9 cellular contexts compared by ENCODE assay signal in genomic region chr10:13788320-13788600, GRCh38.
DNase-seq lines count a peak whose midpoint lies in the region; ATAC-seq and TF ChIP-seq lines count a peak whose summit lies in the region.
"Had no signal": no experiment of that assay in that cellular context is flagged by ENCODE, and none has a peak within 500 bp of the region (broad histone marks: within the 10 kb centered on the region; RNA-seq: fewer than 3 reads in every experiment).

No MANE protein-coding gene starts in this region.

- intact Hi-C loops in transverse colon (cut with DNase I; ENCODE audit: low total_unique reads) (loop anchor here (5.0 kb wide), 1 partner anchor 304 kb away; no protein-coding TSS in a partner anchor), A673 (cut with micrococcal nuclease; ENCODE audit: unreplicated experiment) (loop anchor here (5.0 kb wide), 3 partner anchors 304 to 689 kb away; no protein-coding TSS in a partner anchor)

- no peak for DNase-seq in activated naive CD4-positive, alpha-beta T cell (lab: John Stamatoyannopoulos, UW)
- DNase-seq in activated naive CD8-positive, alpha-beta T cell treated with anti-CD3 and anti-CD28 coated beads, Interleukin-2, amount 10 ng/mL, durations not matched to agents 7 days and 5 days = no peak
- DNase-seq in mesendoderm = no peak
- no peak for DNase-seq in transverse colon
- DNase-seq in A673 (ENCODE audit: low spot score) = no peak
- DNase-seq in germinal center (ENCODE audit: low spot score) = no peak
- DNase-seq: NCI-H1417 treated with DMSO at 0.1 percent for 48 hours had no signal

- POLR2A ChIA-PET in activated naive CD8-positive, alpha-beta T cell treated with anti-CD3 and anti-CD28 coated beads, Interleukin-2, amount 10 ng/mL, durations not matched to agents 7 days and 5 days (lab: Charles Lee) = interaction anchor here (2.9 kb wide), 1 partner anchor 397 kb away, joined by 21 read pairs; no protein-coding TSS in a partner anchor
- POLR2A ChIA-PET in A673 (lab: Charles Lee; ENCODE audit: low non-redundant PET) = no interaction called here

- no CpG with 5 or more reads among the region's 5 CpGs for WGBS in mesendoderm (ENCODE audit: extremely low coverage, insufficient coverage, low lambda C conversion rate)
- WGBS in transverse colon (ENCODE audit: low coverage in 1 of 2), 2 donors = 73 to 82% methylated on average over 4 to 5 of the region's 5 CpGs

- H2BK15ac ChIP-seq in mesendoderm (replicated peaks; ENCODE audit: low read depth) = no peak overlapping the region

- no peak for TF ChIP-seq CTCF in transverse colon (IDR thresholded peaks at IDR 0.05)
- TF ChIP-seq CTCF in A673 (conservative IDR thresholded peaks at IDR 0.05; ENCODE audit: low read depth, low read length) = no peak

- H3K36me3 Mint-ChIP-seq in activated naive CD4-positive, alpha-beta T cell treated with anti-CD3 and anti-CD28 coated beads, Interleukin-2, amount 50 U/mL, for 24 hours = no peaks in the 10 kb centered on the region
- H3K36me3 Mint-ChIP-seq in activated naive CD8-positive, alpha-beta T cell treated with anti-CD3 and anti-CD28 coated beads, Interleukin-2, amount 10 ng/mL, durations not matched to agents 7 days and 5 days = no peaks in the 10 kb centered on the region

- no TSS peak for BruUV-seq in A673 (replicated peaks; lab: Mats Ljungman, UMichigan)

- H3K79me2 ChIP-seq in mesendoderm (ENCODE audit: control insufficient read depth, insufficient read depth, low read length) = no peaks in the 10 kb centered on the region

- H3K4ac ChIP-seq in mesendoderm (ENCODE audit: low read depth, low read length) = peak overlapping the region; percentile 38

- peak overlapping the region; percentile 86 for H3K56ac ChIP-seq in mesendoderm (ENCODE audit: low read length)

- peaks cover 3% of the 10 kb centered on the region for H3K36me3 ChIP-seq in mesendoderm (ENCODE audit: control insufficient read depth, insufficient read depth, low read length)
- H3K36me3 ChIP-seq in transverse colon = no peaks in the 10 kb centered on the region
- H3K36me3 ChIP-seq in A673 (ENCODE audit: insufficient read depth, low read length, poor library complexity, severe bottlenecking) = no peaks in the 10 kb centered on the region

- peak overlapping the region; percentile 48 for H2AK5ac ChIP-seq in mesendoderm (ENCODE audit: low read length)

- no peak for TF ChIP-seq POLR2A in transverse colon (IDR thresholded peaks at IDR 0.05)

- CTCF ChIA-PET in A673 (lab: Charles Lee) = no interaction called here

- no peak overlapping the region for H4K8ac ChIP-seq in mesendoderm (ENCODE audit: low read depth, low read length)

- no peak overlapping the region for H4K5ac ChIP-seq in mesendoderm (ENCODE audit: low read length)

- H3K9me3 Mint-ChIP-seq in activated naive CD4-positive, alpha-beta T cell treated with anti-CD3 and anti-CD28 coated beads, Interleukin-2, amount 50 U/mL, for 24 hours = no peaks in the 10 kb centered on the region
- no peaks in the 10 kb centered on the region for H3K9me3 Mint-ChIP-seq in activated naive CD8-positive, alpha-beta T cell treated with anti-CD3 and anti-CD28 coated beads, Interleukin-2, amount 10 ng/mL, durations not matched to agents 7 days and 5 days

- peak overlapping the region; percentile 56 for H3K9ac ChIP-seq in mesendoderm (ENCODE audit: low read length)

- no peak overlapping the region for H3K23ac ChIP-seq in mesendoderm (ENCODE audit: low read length)

- H3K27ac ChIP-seq in mesendoderm (ENCODE audit: low read depth, low read length) (no peak overlapping the region), transverse colon (peak overlapping the region; percentile 6 to 59 (median 52)), A673 (ENCODE audit: low read depth, low read length, poor library complexity, severe bottlenecking) (no peak overlapping the region)

- peak overlapping the region; percentile 53 for H3K4me3 Mint-ChIP-seq in activated naive CD4-positive, alpha-beta T cell treated with anti-CD3 and anti-CD28 coated beads, Interleukin-2, amount 50 U/mL, for 24 hours
- peak overlapping the region; percentile 24 for H3K4me3 Mint-ChIP-seq in activated naive CD8-positive, alpha-beta T cell treated with anti-CD3 and anti-CD28 coated beads, Interleukin-2, amount 10 ng/mL, durations not matched to agents 7 days and 5 days

- H3K4me2 ChIP-seq in mesendoderm (ENCODE audit: low read length) = no peak overlapping the region

- H2BK5ac ChIP-seq in mesendoderm (ENCODE audit: low read length) = no peak overlapping the region

- H3K4me1 ChIP-seq in mesendoderm (ENCODE audit: control insufficient read depth, low read depth, low read length) = no peaks in the 10 kb centered on the region
- H3K4me1 ChIP-seq in transverse colon = peaks cover 4 to 29% (median 7%) of the 10 kb centered on the region in 4 donors
- peaks cover 7% of the 10 kb centered on the region for H3K4me1 ChIP-seq in A673 (ENCODE audit: insufficient read depth, low read length, poor library complexity, severe bottlenecking)

- ATAC-seq in activated naive CD8-positive, alpha-beta T cell treated with anti-CD3 and anti-CD28 coated beads, Interleukin-2, amount 10 ng/mL, durations not matched to agents 7 days and 5 days (ENCODE audit: low read depth) = no peak
- ATAC-seq in GM19463 (IDR thresholded peaks at IDR 0.05; ENCODE audit: unreplicated experiment) = no peak

- H3K4me1 Mint-ChIP-seq in activated naive CD4-positive, alpha-beta T cell treated with anti-CD3 and anti-CD28 coated beads, Interleukin-2, amount 50 U/mL, for 24 hours = peaks cover 35% of the 10 kb centered on the region
- H3K4me1 Mint-ChIP-seq in activated naive CD8-positive, alpha-beta T cell treated with anti-CD3 and anti-CD28 coated beads, Interleukin-2, amount 10 ng/mL, durations not matched to agents 7 days and 5 days = peaks cover 27% of the 10 kb centered on the region

- no peak for TF ChIP-seq EP300 in transverse colon (IDR thresholded peaks at IDR 0.05; ENCODE audit: low read depth)

- no peaks in the 10 kb centered on the region for H3K27me3 Mint-ChIP-seq in activated naive CD4-positive, alpha-beta T cell treated with anti-CD3 and anti-CD28 coated beads, Interleukin-2, amount 50 U/mL, for 24 hours
- no peaks in the 10 kb centered on the region for H3K27me3 Mint-ChIP-seq in activated naive CD8-positive, alpha-beta T cell treated with anti-CD3 and anti-CD28 coated beads, Interleukin-2, amount 10 ng/mL, durations not matched to agents 7 days and 5 days

- H3K79me1 ChIP-seq in mesendoderm (ENCODE audit: low read length) = no peaks in the 10 kb centered on the region

- H2BK120ac ChIP-seq in mesendoderm (ENCODE audit: low read depth, low read length) = no peak overlapping the region

- in situ Hi-C loops in transverse colon (cut with MboI; ENCODE audit: low pct_ligation_motif_present in 1 of 4, low pct_unique_long_range_greater_than_20kb in 1 of 4, low sequenced_read_pairs in 3 of 4) = loop anchor here in 2 of 4 donors (25.0 kb wide), 3 partner anchors 299 to 699 kb away; no protein-coding TSS in a partner anchor

- H3K27me3 ChIP-seq in mesendoderm (ENCODE audit: insufficient read depth, low read length, poor library complexity) (no peaks in the 10 kb centered on the region), transverse colon (no peaks in the 10 kb centered on the region), A673 (replicated peaks; ENCODE audit: insufficient read depth, low read depth, low read length, poor library complexity) (no peaks in the 10 kb centered on the region)

- peak overlapping the region; percentile 29 for H3K18ac ChIP-seq in mesendoderm (ENCODE audit: low read length)

- H3K27ac Mint-ChIP-seq in activated naive CD4-positive, alpha-beta T cell treated with anti-CD3 and anti-CD28 coated beads, Interleukin-2, amount 50 U/mL, for 24 hours = no peak overlapping the region
- H3K27ac Mint-ChIP-seq in activated naive CD8-positive, alpha-beta T cell treated with anti-CD3 and anti-CD28 coated beads, Interleukin-2, amount 10 ng/mL, durations not matched to agents 7 days and 5 days = peak overlapping the region; percentile 77

- no peak overlapping the region for H3K4me3 ChIP-seq in mesendoderm (ENCODE audit: low read length)
- no peak overlapping the region for H3K4me3 ChIP-seq in transverse colon
- no peak overlapping the region for H3K4me3 ChIP-seq in A673 (ENCODE audit: low read depth, low read length, poor library complexity, severe bottlenecking)

- H3K9me3 ChIP-seq in transverse colon (no peaks in the 10 kb centered on the region), A673 (ENCODE audit: low read depth, low read length, poor library complexity, severe bottlenecking) (no peaks in the 10 kb centered on the region)

Comparison
In these comparisons a context has a peak if more than half of its experiments do, and no peak if none do; other contexts are left out.
1. H3K27ac ChIP-seq: peak in transverse colon (4 of 4); none in mesendoderm (single experiment) and A673 (single experiment).